ENCODE assay signal across 11 cellular contexts in genomic region chr18:58087928-58088722, GRCh38. TPM values are rescaled to one million over a fixed set of nuclear protein-coding genes. Genes with fewer than 3 reads are reported as not detected.
A peak's percentile ranks its signal among the peaks of the same experiment; 100 is the strongest.
DNase-seq lines count a peak whose midpoint lies in the region; ATAC-seq and TF ChIP-seq lines count a peak whose summit lies in the region.
"Had no signal": no experiment of that assay in that cellular context is flagged by ENCODE, and none has a peak within 500 bp of the region (broad histone marks: within the 10 kb centered on the region; RNA-seq: fewer than 3 reads in every experiment).

No MANE protein-coding gene starts in this region.

- TF ChIP-seq CTCF in PC-9 (conservative IDR thresholded peaks at IDR 0.05) (no peak), fibroblast of lung (conservative IDR thresholded peaks at IDR 0.05 in 1 of 2, IDR thresholded peaks at IDR 0.05 in 1 of 2; ENCODE audit: low read depth in 1 of 2, low read length in 2 of 2) (no peak), transverse colon (IDR thresholded peaks at IDR 0.05) (no peak), endothelial cell (IDR thresholded peaks at IDR 0.05; ENCODE audit: unreplicated experiment) (no peak)

- POLR2A ChIA-PET in PC-9 (lab: Charles Lee; ENCODE audit: unreplicated experiment) = interaction anchor here (0.6 to 0.8 kb wide), 2 partner anchors 20 to 405 kb away, joined by 3 to 4 read pairs; no protein-coding TSS in a partner anchor

- no peak overlapping the region; the same call in 1 of the 2 replicates for H2AFZ ChIP-seq in PC-9
- H2AFZ ChIP-seq in fibroblast of lung (ENCODE audit: low read length) = no peak overlapping the region

- no peak for TF ChIP-seq EP300 in transverse colon (IDR thresholded peaks at IDR 0.05; ENCODE audit: low read depth)

- ATAC-seq in Right ventricle myocardium inferior = no peak

- H3K36me3 ChIP-seq in PC-9 (ENCODE audit: low read depth) (0 out of 2 replicates have a peak, but pooled peaks cover 3% of the 10 kb centered on the region), fibroblast of lung (ENCODE audit: control insufficient read depth, insufficient read depth, low read length) (no peaks in the 10 kb centered on the region), transverse colon (no peaks in the 10 kb centered on the region)

- H3K4me3 ChIP-seq in PC-9 (no peak overlapping the region; the same call in 1 of the 2 replicates), fibroblast of lung (replicated peaks in 1 of 4; ENCODE audit: control extremely low read depth in 1 of 4, insufficient read depth in 1 of 4, low read depth in 3 of 4, low read length in 4 of 4) (no peak overlapping the region), transverse colon (no peak overlapping the region)
- H3K4me3 ChIP-seq: psoas muscle had no signal

- H3K27me3 Mint-ChIP-seq in endothelial cell (ENCODE audit: unreplicated experiment) = no peaks in the 10 kb centered on the region
- H3K27me3 Mint-ChIP-seq: B cell had no signal

- H3K4me2 ChIP-seq in PC-9 (peak overlapping the region; percentile 76), fibroblast of lung (ENCODE audit: extremely low read depth, insufficient read depth, low read length) (no peak overlapping the region)

- in situ Hi-C loops in transverse colon (cut with MboI; ENCODE audit: low pct_ligation_motif_present in 1 of 4, low pct_unique_long_range_greater_than_20kb in 1 of 4, low sequenced_read_pairs in 3 of 4) = no loop called here

- H3K36me3 Mint-ChIP-seq in endothelial cell (ENCODE audit: low read depth, unreplicated experiment) = no peaks in the 10 kb centered on the region

- no peak for TF ChIP-seq POLR2A in transverse colon (IDR thresholded peaks at IDR 0.05)

- H3K4me3 Mint-ChIP-seq in endothelial cell (ENCODE audit: unreplicated experiment) = no peak overlapping the region
- H3K4me3 Mint-ChIP-seq: B cell had no signal

- intact Hi-C loops in PC-9 (cut with micrococcal nuclease; ENCODE audit: unreplicated experiment) = loop anchor here (1.0 kb wide), 3 partner anchors 30 to 133 kb away; no protein-coding TSS in a partner anchor
- intact Hi-C loops in transverse colon (cut with DNase I; ENCODE audit: low total_unique reads) = no loop called here
- intact Hi-C loops in Right ventricle myocardium inferior (cut with DNase I) = no loop called here

- H3K9me3 ChIP-seq in PC-9 (ENCODE audit: insufficient read depth, low read depth) = no peaks in the 10 kb centered on the region
- no peaks in the 10 kb centered on the region for H3K9me3 ChIP-seq in fibroblast of lung (ENCODE audit: control insufficient read depth, insufficient read depth, low read depth, low read length)
- no peaks in the 10 kb centered on the region for H3K9me3 ChIP-seq in transverse colon

- H3K9me2 ChIP-seq in PC-9 (ENCODE audit: insufficient read depth) = no peaks in the 10 kb centered on the region

- H3F3A ChIP-seq in PC-9 (ENCODE audit: insufficient read depth, low read depth) = peaks cover 75% of the 10 kb centered on the region

- DNase-seq in activated CD8-positive, alpha-beta memory T cell treated with anti-CD3 and anti-CD28 coated beads, Interleukin-2, amount 50 U/mL, for 48 hours = peak; percentile 52
- no peak for DNase-seq in activated CD8-positive, alpha-beta memory T cell treated with anti-CD3 and anti-CD28 coated beads, Interleukin-2, amount 50 U/mL, for 4 hours
- DNase-seq in PC-9 = peak; percentile 86 to 100
- DNase-seq in fibroblast of lung (ENCODE audit: low read depth in 2 of 2) = peak; percentile 10 to 16
- peak; percentile 75 for DNase-seq in transverse colon
- no peak for DNase-seq in endothelial cell (ENCODE audit: low spot score)
- no peak for DNase-seq in nucleus accumbens (lab: John Stamatoyannopoulos, UW)
- no peak for DNase-seq in Right ventricle myocardium inferior (ENCODE audit: missing footprints)
- DNase-seq: NCI-H2081, psoas muscle had no signal

- BruUV-seq in PC-9 (replicated peaks; lab: Mats Ljungman, UMichigan) = no TSS peak

- H3K27me3 ChIP-seq in PC-9 (ENCODE audit: insufficient read depth, low read depth) = no peaks in the 10 kb centered on the region
- no peaks in the 10 kb centered on the region for H3K27me3 ChIP-seq in fibroblast of lung (ENCODE audit: control insufficient read depth, insufficient read depth, low read length)
- no peaks in the 10 kb centered on the region for H3K27me3 ChIP-seq in transverse colon

- H3K27ac ChIP-seq in PC-9 = peak overlapping the region; percentile 97
- H3K27ac ChIP-seq in fibroblast of lung (ENCODE audit: insufficient read depth, low read length) = no peak overlapping the region
- H3K27ac ChIP-seq in transverse colon = peak overlapping the region; percentile 68 to 74 (median 72)
- H3K27ac ChIP-seq: psoas muscle had no signal

- no peak overlapping the region for H3K27ac Mint-ChIP-seq in endothelial cell (ENCODE audit: unreplicated experiment)
- H3K27ac Mint-ChIP-seq: B cell had no signal

- H3K79me2 ChIP-seq in PC-9 (ENCODE audit: low read depth) (peaks cover 78% of the 10 kb centered on the region), fibroblast of lung (ENCODE audit: control insufficient read depth, insufficient read depth, low read length) (no peaks in the 10 kb centered on the region)

- peaks cover 3% of the 10 kb centered on the region for H3K4me1 Mint-ChIP-seq in endothelial cell (ENCODE audit: unreplicated experiment)

- H4K20me1 ChIP-seq in PC-9 (ENCODE audit: insufficient read depth) (no peaks in the 10 kb centered on the region), fibroblast of lung (ENCODE audit: control insufficient read depth, extremely low read depth, insufficient read depth, low read length) (no peaks in the 10 kb centered on the region)

- CTCF ChIA-PET in PC-9 (lab: Charles Lee) = interaction anchor here (0.7 kb wide), 2 partner anchors 9 to 206 kb away, joined by 3 to 6 read pairs; no protein-coding TSS in a partner anchor

- no peak overlapping the region for H3K9ac ChIP-seq in fibroblast of lung (ENCODE audit: insufficient read depth, low read length)

- H3K4me1 ChIP-seq in PC-9 (replicated peaks; ENCODE audit: insufficient read depth) = peaks cover 78% of the 10 kb centered on the region
- H3K4me1 ChIP-seq in fibroblast of lung (ENCODE audit: control insufficient read depth, extremely low read depth, insufficient read depth, low read length) = no peaks in the 10 kb centered on the region
- peaks cover 0 to 38% (median 5%) of the 10 kb centered on the region in 4 donors for H3K4me1 ChIP-seq in transverse colon
- H3K4me1 ChIP-seq: psoas muscle had no signal

- no peaks in the 10 kb centered on the region for H3K9me3 Mint-ChIP-seq in endothelial cell (ENCODE audit: unreplicated experiment)

- WGBS in transverse colon (ENCODE audit: low coverage in 1 of 2), 2 donors = 46 to 75% methylated on average over 1 to 6 of the region's 6 CpGs

RNA-seq across cellular contexts. Expression of gene NEDD4L, which starts 44.1 kb away (rescaled TPM):
- total RNA-seq in PC-9 (2021) (57.4 and 58.9 TPM in 2 replicates), fibroblast of lung (8.5 and 18.7 TPM in 2 replicates), transverse colon (100 to 1,000 TPM; 217 to 773 (median 305) TPM), endothelial cell (ENCODE audit: unreplicated experiment) (42.8 TPM), Right ventricle myocardium inferior (55.9 TPM)
- 5.5 and 13.0 TPM in 2 replicates for polyA plus RNA-seq in fibroblast of lung
- 5.4 and 10.5 TPM in 2 replicates for polyA plus RNA-seq in fibroblast of lung (2012)
- polyA minus RNA-seq in fibroblast of lung (ENCODE audit: low replicate concordance) = 9.6 and 12.8 TPM in 2 replicates

Comparison
In these comparisons a context has a peak if more than half of its experiments do, and no peak if none do; other contexts are left out.
1. DNase-seq: peak in activated CD8-positive, alpha-beta memory T cell treated with anti-CD3 and anti-CD28 coated beads, Interleukin-2, amount 50 U/mL, for 48 hours (single experiment), PC-9 (2 of 2), fibroblast of lung (2 of 2) and transverse colon (single experiment); none in activated CD8-positive, alpha-beta memory T cell treated with anti-CD3 and anti-CD28 coated beads, Interleukin-2, amount 50 U/mL, for 4 hours (single experiment), endothelial cell (single experiment), nucleus accumbens (0 of 56) and Right ventricle myocardium inferior (single experiment).